ENCODE assay signal across 8 cellular contexts in the genomic region with DNA sequence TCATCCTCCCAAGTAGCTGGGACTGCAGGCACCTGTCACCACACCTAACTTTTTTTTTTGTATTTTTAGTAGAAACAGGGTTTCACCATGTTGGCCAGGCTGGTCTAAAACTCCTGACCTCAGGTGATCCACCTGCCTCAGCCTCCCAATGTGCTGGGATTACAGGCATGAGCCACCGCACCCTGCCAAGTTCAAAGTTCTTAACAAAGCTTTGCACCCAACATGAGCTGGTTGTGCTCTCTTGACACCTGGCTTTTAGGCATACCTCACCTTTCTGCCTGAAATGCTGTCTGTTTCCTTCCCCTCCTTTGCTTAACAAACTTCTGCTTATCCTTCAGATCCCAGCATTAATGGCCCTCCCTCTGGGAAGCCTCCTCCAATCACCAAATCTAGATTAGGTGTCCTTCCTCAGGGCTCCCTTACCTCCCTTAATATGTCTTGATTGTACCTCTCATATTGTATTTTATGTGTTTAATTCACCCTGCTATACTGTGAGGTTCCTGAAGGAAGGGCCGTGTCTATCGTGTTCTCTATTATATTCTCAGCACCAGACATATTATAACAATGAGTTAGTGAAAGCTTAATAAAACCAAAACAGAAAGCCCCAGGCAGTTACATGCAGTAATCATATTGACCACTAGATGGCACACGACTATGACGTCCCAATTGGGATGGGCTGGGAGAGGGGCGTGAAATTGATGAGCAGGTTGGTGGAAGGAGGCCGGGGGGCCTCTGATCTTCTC.
A peak's percentile ranks its signal among the peaks of the same experiment; 100 is the strongest.
DNase-seq lines count a peak whose midpoint lies in the region; ATAC-seq and TF ChIP-seq lines count a peak whose summit lies in the region.

No MANE protein-coding gene starts in this region.

- H3F3A ChIP-seq in neural cell (ENCODE audit: insufficient read depth, low read length, poor library complexity, severe bottlenecking), result no peaks in the 10 kb centered on the region

- TF ChIP-seq RAD21 in neural cell (conservative IDR thresholded peaks at IDR 0.05), result peak; percentile 36

- H4K20me1 ChIP-seq in neural cell (ENCODE audit: insufficient read depth), result no peaks in the 10 kb centered on the region

- in situ Hi-C loops in Caki2 (cut with HindIII; ENCODE audit: low pct_unique_long_range_greater_than_20kb, low sequenced_read_pairs), result no loop called here

- H3K4me2 ChIP-seq in neural cell (ENCODE audit: low read length), result no peak overlapping the region

- H3K27me3 ChIP-seq in H7 (ENCODE audit: control insufficient read depth, insufficient read depth, low read length) (no peaks in the 10 kb centered on the region), neural cell (ENCODE audit: insufficient read depth, low read depth, low read length) (no peaks in the 10 kb centered on the region)

- H3K9me3 ChIP-seq in neural cell (ENCODE audit: low read length), result no peaks in the 10 kb centered on the region

- H3K9ac ChIP-seq in neural cell (ENCODE audit: low read length), result no peak overlapping the region

- no peaks in the 10 kb centered on the region for H3K36me3 ChIP-seq in H7 (replicated peaks; ENCODE audit: control insufficient read depth, insufficient read depth, low read length)
- H3K36me3 ChIP-seq in neural cell (ENCODE audit: insufficient read depth, low read length), result no peaks in the 10 kb centered on the region

- ATAC-seq in esophagus mucosa (peak; percentile 44), HG03135 (IDR thresholded peaks at IDR 0.05; ENCODE audit: unreplicated experiment) (no peak)

- H3K9me2 ChIP-seq in neural cell (ENCODE audit: insufficient read depth, low read length), result no peaks in the 10 kb centered on the region

- TF ChIP-seq CTCF in neural cell (IDR thresholded peaks at IDR 0.05; ENCODE audit: poor library complexity, severe bottlenecking), result peak; percentile 56

- no peak overlapping the region for H2AFZ ChIP-seq in neural cell (ENCODE audit: low read depth, low read length)

- no peak overlapping the region for H3K27ac ChIP-seq in neural cell (ENCODE audit: low read length)

- DNase-seq in Caki2 (ENCODE audit: low read depth) (peak; percentile 33), H7 (peak; percentile 76), SW480 (ENCODE audit: low spot score) (peak; percentile 41), inferior parietal cortex (ENCODE audit: extremely low spot score) (no peak), NCI-H1436 treated with DMSO at 0.1 percent for 48 hours (lab: John Stamatoyannopoulos, UW) (no peak)

- H3K4me3 ChIP-seq in H7 (ENCODE audit: insufficient read depth, low read depth, low read length) (no peak overlapping the region), neural cell (ENCODE audit: low read length) (no peak overlapping the region)

- no peak for TF ChIP-seq EP300 in neural cell (conservative IDR thresholded peaks at IDR 0.05; ENCODE audit: poor library complexity, severe bottlenecking)

- no peaks in the 10 kb centered on the region for H3K79me2 ChIP-seq in neural cell (replicated peaks; ENCODE audit: insufficient read depth, low read length)

TF ChIP-seq in neural cell, 6 proteins besides CTCF, POLR2A, EP300 and RAD21:
- peak; percentile 58 for TF ChIP-seq SMC3 (conservative IDR thresholded peaks at IDR 0.05; ENCODE audit: poor library complexity)
- TF ChIP-seq, protein P1, sequence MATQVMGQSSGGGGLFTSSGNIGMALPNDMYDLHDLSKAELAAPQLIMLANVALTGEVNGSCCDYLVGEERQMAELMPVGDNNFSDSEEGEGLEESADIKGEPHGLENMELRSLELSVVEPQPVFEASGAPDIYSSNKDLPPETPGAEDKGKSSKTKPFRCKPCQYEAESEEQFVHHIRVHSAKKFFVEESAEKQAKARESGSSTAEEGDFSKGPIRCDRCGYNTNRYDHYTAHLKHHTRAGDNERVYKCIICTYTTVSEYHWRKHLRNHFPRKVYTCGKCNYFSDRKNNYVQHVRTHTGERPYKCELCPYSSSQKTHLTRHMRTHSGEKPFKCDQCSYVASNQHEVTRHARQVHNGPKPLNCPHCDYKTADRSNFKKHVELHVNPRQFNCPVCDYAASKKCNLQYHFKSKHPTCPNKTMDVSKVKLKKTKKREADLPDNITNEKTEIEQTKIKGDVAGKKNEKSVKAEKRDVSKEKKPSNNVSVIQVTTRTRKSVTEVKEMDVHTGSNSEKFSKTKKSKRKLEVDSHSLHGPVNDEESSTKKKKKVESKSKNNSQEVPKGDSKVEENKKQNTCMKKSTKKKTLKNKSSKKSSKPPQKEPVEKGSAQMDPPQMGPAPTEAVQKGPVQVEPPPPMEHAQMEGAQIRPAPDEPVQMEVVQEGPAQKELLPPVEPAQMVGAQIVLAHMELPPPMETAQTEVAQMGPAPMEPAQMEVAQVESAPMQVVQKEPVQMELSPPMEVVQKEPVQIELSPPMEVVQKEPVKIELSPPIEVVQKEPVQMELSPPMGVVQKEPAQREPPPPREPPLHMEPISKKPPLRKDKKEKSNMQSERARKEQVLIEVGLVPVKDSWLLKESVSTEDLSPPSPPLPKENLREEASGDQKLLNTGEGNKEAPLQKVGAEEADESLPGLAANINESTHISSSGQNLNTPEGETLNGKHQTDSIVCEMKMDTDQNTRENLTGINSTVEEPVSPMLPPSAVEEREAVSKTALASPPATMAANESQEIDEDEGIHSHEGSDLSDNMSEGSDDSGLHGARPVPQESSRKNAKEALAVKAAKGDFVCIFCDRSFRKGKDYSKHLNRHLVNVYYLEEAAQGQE (IDR thresholded peaks at IDR 0.05; ENCODE audit: borderline replicate concordance), result no peak

Comparison
In these comparisons a context has a peak if more than half of its experiments do, and no peak if none do; other contexts are left out.
1. DNase-seq: peak in Caki2 (single experiment), H7 (single experiment) and SW480 (single experiment); none in inferior parietal cortex (single experiment) and NCI-H1436 treated with DMSO at 0.1 percent for 48 hours (single experiment).